Comparison of ENCODE assay signal across 1 cellular context in the genomic region with DNA sequence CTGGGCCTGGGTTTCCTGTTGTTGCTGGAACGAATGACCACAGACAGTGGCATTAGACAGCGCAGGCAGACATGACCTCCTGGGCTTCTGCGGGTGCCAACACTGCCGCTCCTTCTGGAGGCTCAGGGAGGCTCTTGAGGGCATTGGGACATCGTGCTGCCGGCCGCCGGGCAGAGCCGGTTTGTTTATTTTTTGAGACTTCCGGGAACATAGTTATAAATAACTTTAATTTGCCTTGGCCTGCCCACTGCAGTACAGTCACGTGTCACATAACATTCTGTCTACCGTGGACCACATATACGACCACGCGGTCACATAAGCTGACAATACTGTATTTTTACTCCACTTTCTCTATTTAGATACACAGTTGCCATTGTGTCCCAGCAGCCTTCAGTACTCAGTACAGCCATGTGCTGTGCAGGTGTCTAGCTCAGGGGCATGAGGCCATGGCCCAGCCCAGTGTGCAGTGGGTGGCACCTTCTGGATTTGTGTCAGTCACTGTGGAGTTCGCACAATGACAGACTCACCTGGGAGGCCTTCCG.
A peak's percentile ranks its signal among the peaks of the same experiment; 100 is the strongest.
TF ChIP-seq lines count a peak whose summit lies in the region.

No MANE protein-coding gene starts in this region.

TF ChIP-seq in GM12878, 131 proteins besides CTCF, POLR2A, EP300 and RAD21:
- TF ChIP-seq MAX (IDR thresholded peaks at IDR 0.05; ENCODE audit: low read depth, low read length) (peak; percentile 69; the same call in 1 of the 2 replicates), RAD51 (IDR thresholded peaks at IDR 0.05) (peak; percentile 88), NR2C2 (IDR thresholded peaks at IDR 0.05; ENCODE audit: borderline replicate concordance, control insufficient read depth, insufficient read length, low read depth) (no peak), PKNOX1 (IDR thresholded peaks at IDR 0.05) (peak; percentile 34; the same call in 1 of the 2 replicates), ZNF687 (IDR thresholded peaks at IDR 0.05) (peak; percentile 98), RUNX3 (IDR thresholded peaks at IDR 0.05; ENCODE audit: low read length) (0 out of 2 replicates have a peak, but pooled peaks have one; percentile 3), EED (IDR thresholded peaks at IDR 0.05; ENCODE audit: low read depth) (no peak), YY1 (IDR thresholded peaks at IDR 0.05; ENCODE audit: low read depth, low read length) (0 out of 2 replicates have a peak, but pooled peaks have one; percentile 20), ATF3 (IDR thresholded peaks at IDR 0.05; ENCODE audit: borderline replicate concordance, extremely low read depth, low read depth, low read length) (peak; percentile 12; the same call in 1 of the 2 replicates), BHLHE40 (IDR thresholded peaks at IDR 0.05; ENCODE audit: borderline replicate concordance in 1 of 2, low read depth in 2 of 2, low read length in 1 of 2) (peak; percentile 81 to 84), MEF2B (IDR thresholded peaks at IDR 0.05; ENCODE audit: partially characterized antibody, poor library complexity, severe bottlenecking) (peak; percentile 60), MLLT1 (IDR thresholded peaks at IDR 0.05) (0 out of 2 replicates have a peak, but pooled peaks have one; percentile 5), MEF2A (IDR thresholded peaks at IDR 0.05; ENCODE audit: insufficient read depth, low read depth, low read length) (peak; percentile 66; the same call in 1 of the 2 replicates), EGR1 (IDR thresholded peaks at IDR 0.05; ENCODE audit: borderline replicate concordance in 1 of 2, low read depth in 2 of 2, low read length in 2 of 2) (no peak), ZBTB11 (CRISPR knock-in tag; IDR thresholded peaks at IDR 0.05) (no peak), USF2 (IDR thresholded peaks at IDR 0.05; ENCODE audit: borderline replicate concordance, low read depth, low read length) (peak; percentile 32)
- TF ChIP-seq, protein P1, sequence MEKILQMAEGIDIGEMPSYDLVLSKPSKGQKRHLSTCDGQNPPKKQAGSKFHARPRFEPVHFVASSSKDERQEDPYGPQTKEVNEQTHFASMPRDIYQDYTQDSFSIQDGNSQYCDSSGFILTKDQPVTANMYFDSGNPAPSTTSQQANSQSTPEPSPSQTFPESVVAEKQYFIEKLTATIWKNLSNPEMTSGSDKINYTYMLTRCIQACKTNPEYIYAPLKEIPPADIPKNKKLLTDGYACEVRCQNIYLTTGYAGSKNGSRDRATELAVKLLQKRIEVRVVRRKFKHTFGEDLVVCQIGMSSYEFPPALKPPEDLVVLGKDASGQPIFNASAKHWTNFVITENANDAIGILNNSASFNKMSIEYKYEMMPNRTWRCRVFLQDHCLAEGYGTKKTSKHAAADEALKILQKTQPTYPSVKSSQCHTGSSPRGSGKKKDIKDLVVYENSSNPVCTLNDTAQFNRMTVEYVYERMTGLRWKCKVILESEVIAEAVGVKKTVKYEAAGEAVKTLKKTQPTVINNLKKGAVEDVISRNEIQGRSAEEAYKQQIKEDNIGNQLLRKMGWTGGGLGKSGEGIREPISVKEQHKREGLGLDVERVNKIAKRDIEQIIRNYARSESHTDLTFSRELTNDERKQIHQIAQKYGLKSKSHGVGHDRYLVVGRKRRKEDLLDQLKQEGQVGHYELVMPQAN (conservative IDR thresholded peaks at IDR 0.05), result 0 out of 2 replicates have a peak, but pooled peaks have one; percentile 39
- TF ChIP-seq, protein P2, sequence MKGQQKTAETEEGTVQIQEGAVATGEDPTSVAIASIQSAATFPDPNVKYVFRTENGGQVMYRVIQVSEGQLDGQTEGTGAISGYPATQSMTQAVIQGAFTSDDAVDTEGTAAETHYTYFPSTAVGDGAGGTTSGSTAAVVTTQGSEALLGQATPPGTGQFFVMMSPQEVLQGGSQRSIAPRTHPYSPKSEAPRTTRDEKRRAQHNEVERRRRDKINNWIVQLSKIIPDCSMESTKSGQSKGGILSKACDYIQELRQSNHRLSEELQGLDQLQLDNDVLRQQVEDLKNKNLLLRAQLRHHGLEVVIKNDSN (IDR thresholded peaks at IDR 0.05; ENCODE audit: borderline replicate concordance, extremely low read length, insufficient read depth, low read depth, low read length), result peak; percentile 52
TF ChIP-seq in GM12878: peak in this region for 14.
